ENCODE assay signal across 28 cellular contexts in genomic region chr10:68109312-68109711, GRCh38. TPM values are rescaled to one million over a fixed set of nuclear protein-coding genes. Genes with fewer than 3 reads are reported as not detected.
DNase-seq lines count a peak whose midpoint lies in the region; ATAC-seq, FAIRE-seq and TF ChIP-seq lines count a peak whose summit lies in the region.
"Had no signal": no experiment of that assay in that cellular context is flagged by ENCODE, and none has a peak within 500 bp of the region (broad histone marks: within the 10 kb centered on the region; RNA-seq: fewer than 3 reads in every experiment).

MYPN (plus strand) TSS chr10:68109488; CDS start chr10:68121439, 11,951 bp downstream.

- peaks cover 10% of the 10 kb centered on the region; the same call in 1 of the 2 replicates for H3K4me1 Mint-ChIP-seq in WTC11
- H3K4me1 Mint-ChIP-seq: activated T-helper 17 cell treated with anti-CD3 and anti-CD28 coated beads, Interleukin-2, amount 50 U/mL, for 72 hours; naive thymus-derived CD4-positive, alpha-beta T cell; stimulated activated memory B cell treated with anti-CD40 and anti-IgM and Interleukin-4, amounts not matched to agents 10 μg/mL and 1 μg/mL and 100 μg/mL, for 72 hours had no signal

- TF ChIP-seq CTCF in heart right ventricle (IDR thresholded peaks at IDR 0.05) = no peak
- TF ChIP-seq CTCF in pancreas (IDR thresholded peaks at IDR 0.05) = no peak
- no peak for TF ChIP-seq CTCF in WERI-Rb-1 (IDR thresholded peaks at IDR 0.05; ENCODE audit: low read depth, low read length)
- TF ChIP-seq CTCF in WTC11 (IDR thresholded peaks at IDR 0.05) = no peak

- peak within 1 kb of the TSS; percentile 52 for H2AFZ ChIP-seq in GM23248

- FAIRE-seq in pancreas (lab: Jason Lieb, UNC) = no peak
- FAIRE-seq: GM18507, keratinocyte, urothelium cell line had no signal

- H3K9me3 Mint-ChIP-seq in WTC11 = no peaks in the 10 kb centered on the region
- H3K9me3 Mint-ChIP-seq: activated T-helper 17 cell treated with anti-CD3 and anti-CD28 coated beads, Interleukin-2, amount 50 U/mL, for 72 hours; naive thymus-derived CD4-positive, alpha-beta T cell; stimulated activated memory B cell treated with anti-CD40 and anti-IgM and Interleukin-4, amounts not matched to agents 10 μg/mL and 1 μg/mL and 100 μg/mL, for 72 hours; T-helper 1 cell treated with Interleukin-12 subunit alpha and Interleukin-12 subunit beta and Interleukin-4 antibody, amounts not matched to agents 30 μg/mL and 1 μg/mL, for 36 hours had no signal

- no peaks in the 10 kb centered on the region for H3K9me2 ChIP-seq in GM23248 (ENCODE audit: insufficient read depth)

- CTCF ChIA-PET in WTC11 (lab: Charles Lee) = no interaction called here

- POLR2A ChIA-PET in WTC11 (lab: Charles Lee) = no interaction called here

- no peak within 1 kb of the TSS for H3K27ac Mint-ChIP-seq in WTC11
- H3K27ac Mint-ChIP-seq: activated naive CD8-positive, alpha-beta T cell; activated T-helper 17 cell treated with anti-CD3 and anti-CD28 coated beads, Interleukin-2, amount 50 U/mL, for 72 hours; CD4-positive, CD25-positive, alpha-beta regulatory T cell; naive thymus-derived CD4-positive, alpha-beta T cell; stimulated activated memory B cell treated with anti-CD40 and anti-IgM and Interleukin-4, amounts not matched to agents 10 μg/mL and 1 μg/mL and 100 μg/mL, for 72 hours; T-helper 1 cell treated with Interleukin-12 subunit alpha and Interleukin-12 subunit beta and Interleukin-4 antibody, amounts not matched to agents 30 μg/mL and 1 μg/mL, for 36 hours had no signal

- intact Hi-C loops in heart right ventricle (cut with DNase I) (no loop called here), pancreas (cut with DNase I) (no loop called here)

- WGBS in GM23248 (ENCODE audit: low coverage in 1 of 2, low lambda C conversion rate in 2 of 2, missing lambda C conversion rate in 2 of 2), 2 experiments = 96 to 100% methylated on average over 3 of the region's 3 CpGs
- 20 to 45% methylated on average over 3 of the region's 3 CpGs for WGBS in heart right ventricle, 2 donors
- 41 to 46% methylated on average over 3 of the region's 3 CpGs for WGBS in pancreas, 2 donors

- in situ Hi-C loops in GM23248 (cut with MboI) = loop anchor here (5.0 kb wide), 1 partner anchor 38 kb away; no protein-coding TSS in a partner anchor

- H3K9ac ChIP-seq in GM23248 (no peak within 1 kb of the TSS), SK-N-MC (ENCODE audit: insufficient read length) (peak within 1 kb of the TSS; percentile 37)

- H3F3A ChIP-seq in GM23248 (ENCODE audit: insufficient read depth) = peaks cover 19% of the 10 kb centered on the region

- H3K79me2 ChIP-seq in GM23248 (ENCODE audit: insufficient read depth) = peaks cover 82% of the 10 kb centered on the region

- H3K36me3 ChIP-seq in GM23248 (ENCODE audit: low read depth) (peaks cover 10% of the 10 kb centered on the region), SK-N-MC (ENCODE audit: insufficient read depth, low read length) (no peaks in the 10 kb centered on the region), heart right ventricle (no peaks in the 10 kb centered on the region), pancreas (no peaks in the 10 kb centered on the region), WERI-Rb-1 (no peaks in the 10 kb centered on the region)
- H3K36me3 ChIP-seq: ovary, suprapubic skin had no signal

- H3K4me1 ChIP-seq in GM23248 (ENCODE audit: insufficient read depth) (peaks cover 61% of the 10 kb centered on the region), heart right ventricle (peaks cover 0 to 18% (median 0%) of the 10 kb centered on the region in 9 donors), pancreas (peaks cover 7 to 18% (median 11%) of the 10 kb centered on the region in 3 donors)
- H3K4me1 ChIP-seq: suprapubic skin had no signal

- peak within 1 kb of the TSS; percentile 74 for H3K4me3 ChIP-seq in GM23248
- peak within 1 kb of the TSS; percentile 77 for H3K4me3 ChIP-seq in SK-N-MC
- H3K4me3 ChIP-seq in heart right ventricle = peak within 1 kb of the TSS; percentile 19 to 58 (median 43)
- H3K4me3 ChIP-seq in pancreas = peak within 1 kb of the TSS in 1 of 4 donors; percentile 6
- no peak within 1 kb of the TSS for H3K4me3 ChIP-seq in WERI-Rb-1 (ENCODE audit: low read depth, low read length)
- H3K4me3 ChIP-seq: ovary, skin epidermis, suprapubic skin had no signal

- DNase-seq in GM23248 (no peak), SK-N-MC (ENCODE audit: low read depth, low spot score) (no peak), heart right ventricle (peak in 1 of 2 donors; percentile 48), pancreas (peak in 1 of 6 donors; percentile 15), NAMALWA (ENCODE audit: low spot score) (no peak), WERI-Rb-1 (no peak), HPDE6-E6E7 (ENCODE audit: extremely low spot score) (no peak), WTC11 (ENCODE audit: low spot score) (no peak)
- DNase-seq: CD4-positive, CD25-positive, alpha-beta regulatory T cell; Karpas-422; naive thymus-derived CD4-positive, alpha-beta T cell; NCI-H1105 treated with DMSO at 0.1 percent for 48 hours; NCI-H446 treated with DMSO at 0.1 percent for 48 hours; OCI-M1; ovary; SIG-M5; stimulated activated CD4-positive, alpha-beta T cell treated with anti-CD3 and anti-CD28 coated beads, Interleukin-2, amount 100 ng/mL, for 24 hours had no signal

- no peaks in the 10 kb centered on the region for H3K27me3 Mint-ChIP-seq in WTC11 (ENCODE audit: low read depth)
- H3K27me3 Mint-ChIP-seq: stimulated activated memory B cell treated with anti-CD40 and anti-IgM and Interleukin-4, amounts not matched to agents 10 μg/mL and 1 μg/mL and 100 μg/mL, for 72 hours had no signal

- H3K9me3 ChIP-seq in GM23248 (ENCODE audit: low read depth) = no peaks in the 10 kb centered on the region
- no peaks in the 10 kb centered on the region for H3K9me3 ChIP-seq in SK-N-MC (ENCODE audit: low read depth, low read length)
- no peaks in the 10 kb centered on the region for H3K9me3 ChIP-seq in heart right ventricle
- H3K9me3 ChIP-seq in pancreas = no peaks in the 10 kb centered on the region
- no peaks in the 10 kb centered on the region for H3K9me3 ChIP-seq in WERI-Rb-1 (ENCODE audit: severe bottlenecking)
- H3K9me3 ChIP-seq: ovary, suprapubic skin had no signal

- ATAC-seq in heart right ventricle (peak; percentile 83 to 94 (median 89)), pancreas (peak; percentile 35 to 64 (median 55)), WTC11 (no peak)
- ATAC-seq: activated T-helper 17 cell treated with anti-CD3 and anti-CD28 coated beads, Interleukin-2, amount 50 U/mL, for 72 hours; naive thymus-derived CD4-positive, alpha-beta T cell; stimulated activated memory B cell treated with anti-CD40 and anti-IgM and Interleukin-4, amounts not matched to agents 10 μg/mL and 1 μg/mL and 100 μg/mL, for 72 hours had no signal

- H3K36me3 Mint-ChIP-seq in WTC11 = no peaks in the 10 kb centered on the region
- H3K36me3 Mint-ChIP-seq: activated naive CD8-positive, alpha-beta T cell; CD4-positive, CD25-positive, alpha-beta regulatory T cell; naive thymus-derived CD4-positive, alpha-beta T cell; stimulated activated memory B cell treated with anti-CD40 and anti-IgM and Interleukin-4, amounts not matched to agents 10 μg/mL and 1 μg/mL and 100 μg/mL, for 72 hours had no signal

- peak within 1 kb of the TSS; percentile 94 for H3K4me2 ChIP-seq in GM23248 (ENCODE audit: unreplicated experiment)

- H3K27ac ChIP-seq in GM23248 (0 out of 2 replicates have a peak within 1 kb of the TSS, but pooled peaks have one; percentile 14), SK-N-MC (peak within 1 kb of the TSS; percentile 82), heart right ventricle (peak within 1 kb of the TSS; percentile 8 to 89 (median 76)), pancreas (peak within 1 kb of the TSS in 1 of 4 donors; percentile 8), WERI-Rb-1 (no peak within 1 kb of the TSS)
- H3K27ac ChIP-seq: ovary, skin epidermis, suprapubic skin had no signal

- H4K20me1 ChIP-seq in GM23248 (ENCODE audit: insufficient read depth) = no peaks in the 10 kb centered on the region

- no peak within 1 kb of the TSS for H3K4me3 Mint-ChIP-seq in WTC11
- H3K4me3 Mint-ChIP-seq: activated naive CD8-positive, alpha-beta T cell; activated T-helper 17 cell treated with anti-CD3 and anti-CD28 coated beads, Interleukin-2, amount 50 U/mL, for 72 hours; CD4-positive, CD25-positive, alpha-beta regulatory T cell; naive thymus-derived CD4-positive, alpha-beta T cell; stimulated activated memory B cell treated with anti-CD40 and anti-IgM and Interleukin-4, amounts not matched to agents 10 μg/mL and 1 μg/mL and 100 μg/mL, for 72 hours; T-helper 1 cell treated with Interleukin-12 subunit alpha and Interleukin-12 subunit beta and Interleukin-4 antibody, amounts not matched to agents 30 μg/mL and 1 μg/mL, for 36 hours had no signal

- no peaks in the 10 kb centered on the region for H3K27me3 ChIP-seq in GM23248 (replicated peaks; ENCODE audit: insufficient read depth)
- H3K27me3 ChIP-seq in heart right ventricle = no peaks in the 10 kb centered on the region
- H3K27me3 ChIP-seq in pancreas = no peaks in the 10 kb centered on the region
- no peaks in the 10 kb centered on the region for H3K27me3 ChIP-seq in WERI-Rb-1 (ENCODE audit: insufficient read depth, low read depth, severe bottlenecking)
- H3K27me3 ChIP-seq: ovary, suprapubic skin had no signal

TF ChIP-seq in WTC11, 78 proteins besides CTCF, POLR2A, EP300 and RAD21 (continues in another document):
- no peak for TF ChIP-seq FOXK1 (CRISPR knock-in tag; IDR thresholded peaks at IDR 0.05)
- TF ChIP-seq NR1H2 (CRISPR knock-in tag; IDR thresholded peaks at IDR 0.05) = no peak
- no peak for TF ChIP-seq NR2C2 (CRISPR knock-in tag; IDR thresholded peaks at IDR 0.05)
- no peak for TF ChIP-seq ESRRA (CRISPR knock-in tag; IDR thresholded peaks at IDR 0.05; ENCODE audit: borderline replicate concordance)
- no peak for TF ChIP-seq IRF2 (CRISPR knock-in tag; IDR thresholded peaks at IDR 0.05; ENCODE audit: borderline replicate concordance, low read depth)
- TF ChIP-seq RORB (CRISPR knock-in tag; IDR thresholded peaks at IDR 0.05) = no peak
- no peak for TF ChIP-seq ZNF121 (CRISPR knock-in tag; IDR thresholded peaks at IDR 0.05)

RNA-seq across cellular contexts. Expression of gene MYPN, which starts in this region (rescaled TPM):
- 14.5 and 20.0 TPM in 2 replicates for total RNA-seq in GM23248 (2014; rRNA removed; shearing (Covaris generic))
- polyA plus RNA-seq in GM23248 (2016; fragmentation: Nextera tagmentation; extraction: Ambion mirVana) = 8.8 and 9.2 TPM in 2 replicates
- total RNA-seq in heart right ventricle = 100 to 1,000 TPM in 8 of 10 donors, 10 to 100 TPM in 2; 86.5 to 302 (median 175) TPM
- 10 to 100 TPM; 27.1 to 67.2 TPM for polyA plus RNA-seq in heart right ventricle
- total RNA-seq in pancreas = under 1 TPM; 0.16 to 0.83 (median 0.41) TPM
- under 1 TPM; 0.16 to 0.19 TPM for polyA plus RNA-seq in pancreas
- total RNA-seq in WTC11 (2021) = 0.05 TPM in 1 of 3 replicates, not detected in the others
- total RNA-seq: CD4-positive, CD25-positive, alpha-beta regulatory T cell; cerebellum; G401; naive thymus-derived CD4-positive, alpha-beta T cell had no signal
- polyA plus RNA-seq: CD4-positive, CD25-positive, alpha-beta regulatory T cell; naive thymus-derived CD4-positive, alpha-beta T cell had no signal

Comparison
In these comparisons a context has a peak if more than half of its experiments do, and no peak if none do; other contexts are left out.
1. Peak in ATAC-seq in pancreas; RNA of the gene not detected or under 1 TPM.